8 cellular contexts compared by ENCODE assay signal in the genomic region with DNA sequence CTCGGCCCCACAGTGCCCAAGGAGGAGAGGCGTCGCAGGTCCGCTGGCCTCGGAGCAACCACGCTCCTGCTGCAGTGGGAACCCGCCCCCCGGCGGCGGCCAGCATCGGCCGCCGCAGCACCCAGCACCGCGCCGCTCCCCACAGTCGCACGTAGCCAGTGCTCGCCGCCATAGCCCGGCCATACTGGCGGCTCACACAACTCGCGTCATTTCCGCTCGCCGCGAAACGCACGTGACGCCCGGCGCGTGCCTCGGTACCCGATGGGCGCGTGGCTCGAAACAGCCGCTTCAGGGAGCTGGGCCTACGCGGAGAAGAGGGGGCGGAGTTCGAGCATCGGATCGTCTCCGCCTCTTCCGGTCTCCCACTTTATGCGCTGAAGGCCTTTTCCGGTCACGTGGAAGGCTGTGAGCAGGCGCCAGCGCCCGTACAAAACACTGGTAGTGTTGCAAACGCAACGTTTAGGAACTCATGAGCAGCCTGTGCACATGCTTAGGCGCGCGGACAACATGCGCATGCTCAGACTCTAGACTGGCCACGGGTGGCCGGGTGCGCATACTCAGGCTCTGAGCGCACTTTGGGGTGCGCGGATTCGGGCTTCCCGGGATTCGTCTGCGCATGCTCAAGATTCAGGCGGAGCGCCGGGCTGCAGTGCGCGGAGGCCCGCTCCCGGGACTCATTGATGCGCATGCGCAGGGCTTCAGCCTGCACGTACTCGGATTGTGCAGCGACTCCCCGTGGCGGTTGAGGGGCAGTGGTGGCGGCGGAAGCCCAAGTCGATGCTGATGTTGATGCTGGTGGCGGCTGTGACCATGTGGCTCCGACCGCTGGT. TPM values are rescaled to one million over a fixed set of nuclear protein-coding genes. Genes with fewer than 3 reads are reported as not detected.
DNase-seq lines count a peak whose midpoint lies in the region; ATAC-seq and TF ChIP-seq lines count a peak whose summit lies in the region.

A gene with protein sequence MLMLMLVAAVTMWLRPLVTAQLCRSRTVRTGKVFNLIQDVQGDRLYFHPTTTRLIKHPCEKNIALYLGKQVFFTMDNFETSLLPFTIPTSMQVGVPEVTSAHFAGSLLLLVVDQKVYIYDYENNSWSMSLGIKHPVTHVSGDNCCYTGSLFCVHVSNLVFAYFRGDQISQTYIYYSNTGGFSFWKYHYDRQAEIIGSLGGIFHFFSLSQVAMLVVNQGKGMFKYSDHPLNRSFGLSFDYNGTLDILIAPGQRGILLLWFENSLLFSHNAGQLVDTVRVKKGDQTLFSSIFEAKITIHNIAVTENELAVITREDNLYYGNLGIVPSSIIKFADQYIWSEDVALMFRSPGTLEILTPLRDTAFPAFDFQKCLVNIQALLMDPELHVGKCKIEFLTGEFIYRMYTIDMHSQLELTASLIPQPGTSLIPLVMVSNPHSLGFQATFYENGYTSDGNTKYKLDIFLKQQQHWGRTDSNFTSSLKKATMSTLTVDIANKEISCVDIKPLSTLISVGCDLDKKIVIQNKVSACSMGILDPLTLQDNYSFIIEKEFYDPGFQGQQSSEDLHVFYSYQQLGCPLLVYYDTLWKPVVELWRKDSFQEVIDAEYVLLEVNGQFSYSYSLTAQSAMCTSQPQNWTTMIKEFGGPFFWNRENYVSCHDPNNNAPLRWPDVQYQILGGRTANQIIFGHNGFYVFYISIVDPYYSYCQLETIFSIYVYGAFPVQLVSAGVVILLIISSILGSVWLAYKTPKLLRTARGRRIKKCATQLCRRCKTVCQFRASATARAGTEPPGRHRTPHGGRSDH (plus strand): TSS at position 677 of the 830 bp plus-strand sequence. CDS start 101 bp downstream, at position 778.
A gene with protein sequence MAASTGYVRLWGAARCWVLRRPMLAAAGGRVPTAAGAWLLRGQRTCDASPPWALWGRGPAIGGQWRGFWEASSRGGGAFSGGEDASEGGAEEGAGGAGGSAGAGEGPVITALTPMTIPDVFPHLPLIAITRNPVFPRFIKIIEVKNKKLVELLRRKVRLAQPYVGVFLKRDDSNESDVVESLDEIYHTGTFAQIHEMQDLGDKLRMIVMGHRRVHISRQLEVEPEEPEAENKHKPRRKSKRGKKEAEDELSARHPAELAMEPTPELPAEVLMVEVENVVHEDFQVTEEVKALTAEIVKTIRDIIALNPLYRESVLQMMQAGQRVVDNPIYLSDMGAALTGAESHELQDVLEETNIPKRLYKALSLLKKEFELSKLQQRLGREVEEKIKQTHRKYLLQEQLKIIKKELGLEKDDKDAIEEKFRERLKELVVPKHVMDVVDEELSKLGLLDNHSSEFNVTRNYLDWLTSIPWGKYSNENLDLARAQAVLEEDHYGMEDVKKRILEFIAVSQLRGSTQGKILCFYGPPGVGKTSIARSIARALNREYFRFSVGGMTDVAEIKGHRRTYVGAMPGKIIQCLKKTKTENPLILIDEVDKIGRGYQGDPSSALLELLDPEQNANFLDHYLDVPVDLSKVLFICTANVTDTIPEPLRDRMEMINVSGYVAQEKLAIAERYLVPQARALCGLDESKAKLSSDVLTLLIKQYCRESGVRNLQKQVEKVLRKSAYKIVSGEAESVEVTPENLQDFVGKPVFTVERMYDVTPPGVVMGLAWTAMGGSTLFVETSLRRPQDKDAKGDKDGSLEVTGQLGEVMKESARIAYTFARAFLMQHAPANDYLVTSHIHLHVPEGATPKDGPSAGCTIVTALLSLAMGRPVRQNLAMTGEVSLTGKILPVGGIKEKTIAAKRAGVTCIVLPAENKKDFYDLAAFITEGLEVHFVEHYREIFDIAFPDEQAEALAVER (minus strand): TSS at position 186 of the 830 bp plus-strand sequence. CDS start 14 bp downstream, at position 172.

- intact Hi-C loops in Caco-2 (cut with micrococcal nuclease; ENCODE audit: unreplicated experiment), result loop anchor here (5.0 kb wide), 1 partner anchor 72 kb away; a partner anchor contains a TSS

- no peaks in the 10 kb centered on the region for H3K36me3 ChIP-seq in Caco-2 (ENCODE audit: control insufficient read depth, insufficient read depth, low read length)

- peak within 1 kb of the TSS; percentile 93 for H3K27ac Mint-ChIP-seq in Caco-2 (ENCODE audit: unreplicated experiment)
- H3K27ac Mint-ChIP-seq in effector memory CD8-positive, alpha-beta T cell, result peak within 1 kb of the TSS; percentile 91 to 97
- peak within 1 kb of the TSS; percentile 96 for H3K27ac Mint-ChIP-seq in memory B cell

- H3K4me1 Mint-ChIP-seq in Caco-2 (ENCODE audit: low read depth, unreplicated experiment) (no peaks in the 10 kb centered on the region), memory B cell (peaks cover 14% of the 10 kb centered on the region)
- H3K4me1 Mint-ChIP-seq in effector memory CD8-positive, alpha-beta T cell (ENCODE audit: low read depth in 2 of 2), result peaks cover 16 to 18% of the 10 kb centered on the region in 2 donors

- peak; percentile 97 for DNase-seq in Caco-2
- DNase-seq in GM20000 (ENCODE audit: low spot score), result peak; percentile 99
- peak; percentile 96 for DNase-seq in HT-29 (ENCODE audit: low spot score)
- DNase-seq in NK-92 treated with Interleukin-12 subunit alpha and Interleukin-12 subunit beta, amount 100 ng/mL, for 24 hours (lab: John Stamatoyannopoulos, UW), result peak; percentile 98
- DNase-seq in activated CD8-positive, alpha-beta memory T cell treated with anti-CD3 and anti-CD28 coated beads for 48 hours (ENCODE audit: low read depth in 2 of 3, low spot score in 2 of 3), result peak; percentile 95 to 98 (median 97)
- DNase-seq in effector memory CD8-positive, alpha-beta T cell, result peak; percentile 96 to 97 (median 96)
- DNase-seq in memory B cell (ENCODE audit: low spot score in 2 of 2), result peak; percentile 97 to 98
- DNase-seq in stimulated activated CD8-positive, alpha-beta memory T cell treated with anti-CD3 and anti-CD28 coated beads, Interleukin-12 subunit alpha, Interleukin-12 subunit beta, amount 100 ng/mL, for 24 hours (ENCODE audit: extremely low read depth), result peak; percentile 96

- H3K27me3 Mint-ChIP-seq in Caco-2 (ENCODE audit: insufficient read depth, unreplicated experiment) (no peaks in the 10 kb centered on the region), memory B cell (no peaks in the 10 kb centered on the region)
- H3K27me3 Mint-ChIP-seq in effector memory CD8-positive, alpha-beta T cell, result peaks cover 0 to 4% of the 10 kb centered on the region in 2 donors

- peak; percentile 88 for ATAC-seq in effector memory CD8-positive, alpha-beta T cell (replicated peaks)
- ATAC-seq in memory B cell (ENCODE audit: low read depth), result peak; percentile 85

- BruUV-seq in Caco-2 (replicated peaks; lab: Mats Ljungman, UMichigan), result no TSS peak

- H3K4me3 Mint-ChIP-seq in Caco-2 (ENCODE audit: unreplicated experiment), result peak within 1 kb of the TSS; percentile 84
- H3K4me3 Mint-ChIP-seq in effector memory CD8-positive, alpha-beta T cell, result peak within 1 kb of the TSS; percentile 87 to 93
- H3K4me3 Mint-ChIP-seq in memory B cell, result peak within 1 kb of the TSS; percentile 92

- H3K9me3 Mint-ChIP-seq in Caco-2 (ENCODE audit: unreplicated experiment) (no peaks in the 10 kb centered on the region), memory B cell (no peaks in the 10 kb centered on the region)
- H3K9me3 Mint-ChIP-seq in effector memory CD8-positive, alpha-beta T cell, result no peaks in the 10 kb centered on the region

- no peaks in the 10 kb centered on the region for H3K9me3 ChIP-seq in Caco-2

- TF ChIP-seq CTCF in Caco-2 (IDR thresholded peaks at IDR 0.05; ENCODE audit: insufficient read depth in 1 of 2, low read depth in 1 of 2, low read length in 1 of 2, severe bottlenecking in 1 of 2, unreplicated experiment in 1 of 2) (peak; percentile 77 to 88), GM20000 (IDR thresholded peaks at IDR 0.05; ENCODE audit: extremely low read depth, missing control alignments) (peak; percentile 96)

- POLR2A ChIA-PET in Caco-2 (lab: Charles Lee), result interaction anchor here (0.5 to 1.1 kb wide), 10 partner anchors 17 to 290 kb away, joined by 3 to 24 read pairs (median 8); a partner anchor contains a TSS

- CTCF ChIA-PET in Caco-2 (lab: Charles Lee), result interaction anchor here (1.0 to 1.3 kb wide), 4 partner anchors 30 to 84 kb away, joined by 4 to 8 read pairs (median 6); a partner anchor contains a TSS

- no peaks in the 10 kb centered on the region for H3K4me1 ChIP-seq in Caco-2

- H3K4me3 ChIP-seq in Caco-2 (ENCODE audit: low read depth, low read length), result peak within 1 kb of the TSS; percentile 98

- H3K36me3 Mint-ChIP-seq in Caco-2 (ENCODE audit: insufficient read depth, unreplicated experiment) (peaks cover 50% of the 10 kb centered on the region), memory B cell (peaks cover 6% of the 10 kb centered on the region)
- H3K36me3 Mint-ChIP-seq in effector memory CD8-positive, alpha-beta T cell (ENCODE audit: insufficient read depth), result peaks cover 33% of the 10 kb centered on the region

- no peaks in the 10 kb centered on the region for H3K27me3 ChIP-seq in Caco-2 (replicated peaks; ENCODE audit: control insufficient read depth, insufficient read depth, low read length)

RNA-seq across cellular contexts. Expression of the first gene that starts in this region (rescaled TPM):
- total RNA-seq in Caco-2 (2022), result not detected in 2 replicates
- total RNA-seq in HT-29 (2014; rRNA removed; shearing (Covaris generic)), result not detected in 2 replicates

RNA-seq across cellular contexts. Expression of the second gene that starts in this region (rescaled TPM):
- total RNA-seq in Caco-2 (2022), result 174 and 208 TPM in 2 replicates
- 92.1 and 95.2 TPM in 2 replicates for total RNA-seq in HT-29 (2014; rRNA removed; shearing (Covaris generic))

Comparison
In these comparisons a context has a peak if more than half of its experiments do, and no peak if none do; other contexts are left out.
1. Peak in every context shown above with its lines: DNase-seq, ATAC-seq and H3K4me3 ChIP-seq.